ENCODE assay signal across 1 cellular context in the genomic region with DNA sequence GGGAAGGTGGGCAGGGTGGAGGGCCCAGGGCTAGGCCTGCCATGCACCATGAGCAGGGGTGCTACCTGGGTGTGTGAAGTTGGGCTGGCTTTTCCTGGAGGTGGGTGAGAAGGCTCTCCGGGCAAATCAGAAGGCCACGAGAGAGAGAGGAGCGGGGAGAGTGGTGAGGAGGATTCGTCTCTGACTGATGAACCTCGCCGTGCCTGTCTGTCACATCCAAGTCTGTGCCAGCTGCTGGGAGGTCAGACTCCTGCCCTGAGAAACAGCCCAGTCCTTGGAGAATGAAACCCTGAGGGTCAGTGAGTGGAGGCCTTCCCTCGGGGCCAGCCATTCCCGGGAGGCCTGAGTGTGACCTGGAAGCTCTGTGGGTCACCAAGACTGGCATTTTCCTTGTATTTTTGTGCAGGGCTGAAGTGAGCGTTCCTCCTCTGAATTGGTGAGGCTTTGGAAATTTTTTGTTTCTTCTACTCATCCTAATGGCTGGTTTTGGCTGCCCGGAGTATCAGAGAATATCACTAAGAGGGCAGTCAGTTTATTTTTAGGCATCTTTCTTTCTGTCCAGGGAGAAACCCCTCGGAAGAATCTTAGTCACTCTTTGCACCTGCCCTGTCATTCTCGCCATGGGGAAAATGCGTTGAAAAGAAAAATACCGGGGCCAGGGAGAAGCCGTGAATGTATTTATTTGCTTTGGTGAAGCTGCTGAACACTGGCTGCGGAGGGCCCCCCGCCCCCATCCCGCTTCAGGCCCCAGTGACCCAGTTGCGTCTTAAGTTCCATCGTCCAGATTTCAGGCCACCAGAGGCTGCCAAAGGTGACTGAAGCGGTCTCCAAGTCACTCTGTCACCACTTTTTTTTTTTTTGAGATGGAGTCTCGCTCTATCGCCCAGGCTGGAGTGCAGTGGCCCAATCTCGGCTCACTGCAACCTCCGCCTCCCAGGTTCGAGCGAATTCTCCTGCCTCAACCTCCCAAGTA.
TF ChIP-seq lines count a peak whose summit lies in the region.

No MANE protein-coding gene starts in this region.

TF ChIP-seq in GM23338, 12 proteins besides CTCF, POLR2A, EP300 and RAD21 (continued from another document):
- no peak for TF ChIP-seq ZNF462 (CRISPR knock-in tag; IDR thresholded peaks at IDR 0.05)
